11 cellular contexts compared by ENCODE assay signal in genomic region chr4:152166567-152166966, GRCh38.
DNase-seq lines count a peak whose midpoint lies in the region; TF ChIP-seq lines count a peak whose summit lies in the region.
"Had no signal": no experiment of that assay in that cellular context is flagged by ENCODE, and none has a peak within 500 bp of the region (broad histone marks: within the 10 kb centered on the region; RNA-seq: fewer than 3 reads in every experiment).

No MANE protein-coding gene starts in this region.

- H2AFZ ChIP-seq in mesenchymal stem cell (ENCODE audit: low read depth, low read length): no peak overlapping the region

- H3K14ac ChIP-seq in mesenchymal stem cell (ENCODE audit: low read length in 2 of 2): no peak overlapping the region

- H3K23ac ChIP-seq in mesenchymal stem cell (ENCODE audit: low read length in 2 of 2): no peak overlapping the region

- H3K36me3 ChIP-seq in mesenchymal stem cell (ENCODE audit: control insufficient read depth in 1 of 2, insufficient read depth in 2 of 2, low read depth in 1 of 2, low read length in 2 of 2): no peaks in the 10 kb centered on the region
- H3K36me3 ChIP-seq: thoracic aorta had no signal

- no peak overlapping the region for H3K4ac ChIP-seq in mesenchymal stem cell (ENCODE audit: low read depth in 1 of 2, low read length in 2 of 2)

- H3K9ac ChIP-seq in mesenchymal stem cell (ENCODE audit: low read length): no peak overlapping the region

- DNase-seq in GM03348 (ENCODE audit: low spot score) (peak; percentile 17), choroid plexus epithelial cell (ENCODE audit: low read depth) (peak; percentile 6), mesenchymal stem cell (peak; percentile 29), GF-D8 (lab: John Stamatoyannopoulos, UW) (no peak), anterior cingulate cortex (lab: John Stamatoyannopoulos, UW) (no peak)
- no peak for DNase-seq in T-helper 2 cell treated with Interferon-gamma antibody and Interleukin-4, amounts not matched to agents 5 μg/mL and 100 μg/mL, for 36 hours (ENCODE audit: low spot score)
- DNase-seq: activated CD8-positive, alpha-beta memory T cell treated with anti-CD3 and anti-CD28 coated beads, Interleukin-2, amount 50 U/mL, for 4 hours; activated naive CD8-positive, alpha-beta T cell treated with anti-CD3 and anti-CD28 coated beads, Interleukin-2, amount 50 U/mL, for 24 hours; CD8-positive, alpha-beta T cell had no signal

- H3K4me3 Mint-ChIP-seq in T-helper 2 cell treated with Interferon-gamma antibody and Interleukin-4, amounts not matched to agents 5 μg/mL and 100 μg/mL, for 36 hours: no peak overlapping the region
- H3K4me3 Mint-ChIP-seq: activated naive CD8-positive, alpha-beta T cell treated with anti-CD3 and anti-CD28 coated beads, Interleukin-2, amount 50 U/mL, for 24 hours; CD8-positive, alpha-beta T cell had no signal

- no peak overlapping the region for H2BK12ac ChIP-seq in mesenchymal stem cell (ENCODE audit: low read length in 2 of 2)

- H3K4me1 Mint-ChIP-seq in T-helper 2 cell treated with Interferon-gamma antibody and Interleukin-4, amounts not matched to agents 5 μg/mL and 100 μg/mL, for 36 hours (ENCODE audit: low read depth): no peaks in the 10 kb centered on the region
- H3K4me1 Mint-ChIP-seq: activated naive CD8-positive, alpha-beta T cell treated with anti-CD3 and anti-CD28 coated beads, Interleukin-2, amount 50 U/mL, for 24 hours had no signal

- no peak overlapping the region for H2BK120ac ChIP-seq in mesenchymal stem cell (ENCODE audit: low read depth, low read length)

- peaks cover 0 to 14% of the 10 kb centered on the region in 2 experiments for H3K27me3 ChIP-seq in mesenchymal stem cell (ENCODE audit: control insufficient read depth in 1 of 2, insufficient read depth in 1 of 2, low read length in 2 of 2)

- no peak for TF ChIP-seq RAD21 in Ishikawa (IDR thresholded peaks at IDR 0.05; ENCODE audit: low read depth)

- H4K91ac ChIP-seq in mesenchymal stem cell (ENCODE audit: low read length): no peak overlapping the region

- H3K79me1 ChIP-seq in mesenchymal stem cell (replicated peaks; ENCODE audit: low read length, poor library complexity, severe bottlenecking): no peaks in the 10 kb centered on the region

- no peak overlapping the region for H2BK15ac ChIP-seq in mesenchymal stem cell (ENCODE audit: low read depth, poor library complexity, severe bottlenecking)

- no peak overlapping the region for H3K18ac ChIP-seq in mesenchymal stem cell (ENCODE audit: low read depth in 1 of 2, low read length in 2 of 2)

- H3K27me3 Mint-ChIP-seq in T-helper 2 cell treated with Interferon-gamma antibody and Interleukin-4, amounts not matched to agents 5 μg/mL and 100 μg/mL, for 36 hours (ENCODE audit: low read depth): peaks cover 14% of the 10 kb centered on the region
- H3K27me3 Mint-ChIP-seq: activated naive CD8-positive, alpha-beta T cell treated with anti-CD3 and anti-CD28 coated beads, Interleukin-2, amount 50 U/mL, for 24 hours had no signal

- no peak overlapping the region for H3K27ac ChIP-seq in mesenchymal stem cell (ENCODE audit: low read length, poor library complexity, severe bottlenecking)
- H3K27ac ChIP-seq: thoracic aorta had no signal

- TF ChIP-seq EP300 in Ishikawa (IDR thresholded peaks at IDR 0.05; ENCODE audit: borderline replicate concordance): no peak

- H3K36me3 Mint-ChIP-seq in T-helper 2 cell treated with Interferon-gamma antibody and Interleukin-4, amounts not matched to agents 5 μg/mL and 100 μg/mL, for 36 hours (ENCODE audit: low read depth): no peaks in the 10 kb centered on the region
- H3K36me3 Mint-ChIP-seq: CD8-positive, alpha-beta T cell had no signal

- WGBS in mesenchymal stem cell: 82% methylated on average over 1 of the region's 6 CpGs

- H3K4me3 ChIP-seq in choroid plexus epithelial cell (ENCODE audit: low read depth, low read length) (no peak overlapping the region), mesenchymal stem cell (ENCODE audit: insufficient read depth in 1 of 2, low read depth in 1 of 2, low read length in 2 of 2) (no peak overlapping the region)
- H3K4me3 ChIP-seq: thoracic aorta had no signal

- H2AK5ac ChIP-seq in mesenchymal stem cell (ENCODE audit: low read length, severe bottlenecking): no peak overlapping the region

- H3K9me3 Mint-ChIP-seq in T-helper 2 cell treated with Interferon-gamma antibody and Interleukin-4, amounts not matched to agents 5 μg/mL and 100 μg/mL, for 36 hours: no peaks in the 10 kb centered on the region
- H3K9me3 Mint-ChIP-seq: activated naive CD8-positive, alpha-beta T cell treated with anti-CD3 and anti-CD28 coated beads, Interleukin-2, amount 50 U/mL, for 24 hours; CD8-positive, alpha-beta T cell had no signal

- H3K4me1 ChIP-seq in mesenchymal stem cell (ENCODE audit: control insufficient read depth, insufficient read depth, low read depth, low read length): no peaks in the 10 kb centered on the region

- no peak overlapping the region for H2BK5ac ChIP-seq in mesenchymal stem cell (ENCODE audit: low read depth, low read length, poor library complexity, severe bottlenecking)

- H3K27ac Mint-ChIP-seq in T-helper 2 cell treated with Interferon-gamma antibody and Interleukin-4, amounts not matched to agents 5 μg/mL and 100 μg/mL, for 36 hours: no peak overlapping the region
- H3K27ac Mint-ChIP-seq: activated naive CD8-positive, alpha-beta T cell treated with anti-CD3 and anti-CD28 coated beads, Interleukin-2, amount 50 U/mL, for 24 hours; CD8-positive, alpha-beta T cell had no signal

- no peak overlapping the region for H4K8ac ChIP-seq in mesenchymal stem cell (ENCODE audit: low read length)

- no peaks in the 10 kb centered on the region for H3K9me3 ChIP-seq in mesenchymal stem cell (ENCODE audit: control insufficient read depth, low read length)
- H3K9me3 ChIP-seq: thoracic aorta had no signal

- no peak overlapping the region for H3K4me2 ChIP-seq in mesenchymal stem cell (ENCODE audit: low read length, poor library complexity, severe bottlenecking)

- TF ChIP-seq CTCF in choroid plexus epithelial cell (conservative IDR thresholded peaks at IDR 0.05; ENCODE audit: low read depth, low read length): no peak

TF ChIP-seq in Ishikawa, 13 proteins besides CTCF, POLR2A, EP300 and RAD21:
- peak; percentile 94 for TF ChIP-seq ZBTB7A (IDR thresholded peaks at IDR 0.05; ENCODE audit: low read depth)
- peak; percentile 94 for TF ChIP-seq CEBPB (IDR thresholded peaks at IDR 0.05)
- peak; percentile 58; the same call in 1 of the 2 replicates for TF ChIP-seq CREB1 (IDR thresholded peaks at IDR 0.05; ENCODE audit: low read depth)
- TF ChIP-seq FOXM1 (IDR thresholded peaks at IDR 0.05; ENCODE audit: borderline replicate concordance, low read depth): no peak
- TF ChIP-seq NFIC (IDR thresholded peaks at IDR 0.05): no peak
- peak; percentile 78 for TF ChIP-seq MAX (IDR thresholded peaks at IDR 0.05)
- peak; percentile 72 for TF ChIP-seq USF1 (IDR thresholded peaks at IDR 0.05)
- peak; percentile 93 for TF ChIP-seq REST (IDR thresholded peaks at IDR 0.05; ENCODE audit: low read depth)

Comparison
In these comparisons a context has a peak if more than half of its experiments do, and no peak if none do; other contexts are left out.
1. DNase-seq: peak in GM03348 (single experiment), choroid plexus epithelial cell (single experiment) and mesenchymal stem cell (single experiment); none in T-helper 2 cell treated with Interferon-gamma antibody and Interleukin-4, amounts not matched to agents 5 μg/mL and 100 μg/mL, for 36 hours (single experiment), GF-D8 (single experiment) and anterior cingulate cortex (0 of 58).